In genomic region chr19:5987077-5987818, GRCh38 we compare ENCODE assay signal across 1 cellular context.
TF ChIP-seq lines count a peak whose summit lies in the region.

No MANE protein-coding gene starts in this region.

TF ChIP-seq in K562, 482 proteins besides CTCF, POLR2A, EP300 and RAD21 (continued from another document):
- TF ChIP-seq PHF20 (IDR thresholded peaks at IDR 0.05; ENCODE audit: partially characterized antibody) (no peak), ATF7 (IDR thresholded peaks at IDR 0.05) (peak; percentile 33; the same call in 1 of the 2 replicates), PRMT5 (CRISPR knock-in tag; IDR thresholded peaks at IDR 0.05) (no peak), DEAF1 (CRISPR knock-in tag; IDR thresholded peaks at IDR 0.05) (0 out of 2 replicates have a peak, but pooled peaks have one; percentile 6), C11orf30 (IDR thresholded peaks at IDR 0.05; ENCODE audit: low read depth) (peak; percentile 16; the same call in 1 of the 2 replicates), BMI1 (IDR thresholded peaks at IDR 0.05; ENCODE audit: low read length) (no peak), RCOR1 (IDR thresholded peaks at IDR 0.05; ENCODE audit: borderline replicate concordance in 1 of 2, low read depth in 2 of 2, low read length in 2 of 2) (peak in 1 of 2 experiments; percentile 27; a peak in 1 of 4 replicates)
